In the genomic region with DNA sequence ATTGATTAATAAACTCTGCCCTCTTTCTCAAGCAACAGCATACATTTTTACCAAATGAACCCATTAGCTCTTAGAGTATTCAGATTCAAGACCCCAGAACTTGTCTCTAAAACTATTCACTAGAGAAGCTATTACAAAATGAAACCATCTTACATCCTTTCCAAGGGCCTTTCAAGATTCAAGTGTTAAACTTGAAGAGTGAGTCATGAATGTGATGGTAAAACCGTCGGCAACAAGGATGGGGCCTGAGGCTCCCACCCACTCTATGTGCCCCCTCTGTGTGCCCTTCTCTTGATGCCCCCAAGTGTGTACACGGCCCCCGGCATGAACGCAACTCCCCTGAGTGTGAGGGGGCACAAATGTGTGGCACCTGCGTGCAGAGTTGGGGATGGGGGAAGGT, we compare ENCODE assay signal across 14 cellular contexts.
"Had no signal": no experiment of that assay in that cellular context is flagged by ENCODE, and none has a peak within 500 bp of the region (broad histone marks: within the 10 kb centered on the region; RNA-seq: fewer than 3 reads in every experiment).

No MANE protein-coding gene starts in this region.

- H3K9me3 Mint-ChIP-seq: activated T-helper 17 cell treated with anti-CD3 and anti-CD28 coated beads, Interleukin-2, amount 50 U/mL, for 72 hours; neural crest cell had no signal

- H3K27me3 ChIP-seq: dorsolateral prefrontal cortex, esophagus muscularis mucosa, right lobe of liver, SJCRH30, thyroid gland had no signal

- DNase-seq: activated CD4-positive, alpha-beta T cell treated with anti-CD3 and anti-CD28 coated beads, Interleukin-2, amount 50 U/mL, for 48 hours; dorsolateral prefrontal cortex; hippocampal formation; kidney; left ventricle myocardium inferior; psoas muscle; right lobe of liver; SJCRH30; T-helper 2 cell had no signal

- H3K27me3 Mint-ChIP-seq: activated T-helper 17 cell treated with anti-CD3 and anti-CD28 coated beads, Interleukin-2, amount 50 U/mL, for 72 hours; memory B cell had no signal

- H3K9me3 ChIP-seq: esophagus muscularis mucosa, psoas muscle, right lobe of liver, SJCRH30, thyroid gland had no signal

- H3K4me3 Mint-ChIP-seq: activated T-helper 17 cell treated with anti-CD3 and anti-CD28 coated beads, Interleukin-2, amount 50 U/mL, for 72 hours; memory B cell; neural crest cell had no signal

- H3K4me1 Mint-ChIP-seq: activated T-helper 17 cell treated with anti-CD3 and anti-CD28 coated beads, Interleukin-2, amount 50 U/mL, for 72 hours had no signal

- H3K4me3 ChIP-seq: dorsolateral prefrontal cortex, esophagus muscularis mucosa, left ventricle myocardium inferior, psoas muscle, right lobe of liver, SJCRH30, thyroid gland had no signal

- H3K27ac Mint-ChIP-seq: activated T-helper 17 cell treated with anti-CD3 and anti-CD28 coated beads, Interleukin-2, amount 50 U/mL, for 72 hours; memory B cell had no signal

- H3K36me3 ChIP-seq: right lobe of liver had no signal

- H3K27ac ChIP-seq: dorsolateral prefrontal cortex, esophagus muscularis mucosa, left ventricle myocardium inferior, psoas muscle, right lobe of liver, thyroid gland had no signal

- H3K4me1 ChIP-seq: esophagus muscularis mucosa, psoas muscle, right lobe of liver, SJCRH30, thyroid gland had no signal

- ATAC-seq: activated T-helper 17 cell treated with anti-CD3 and anti-CD28 coated beads, Interleukin-2, amount 50 U/mL, for 72 hours; right lobe of liver had no signal
